9 cellular contexts compared by ENCODE assay signal in the genomic region with DNA sequence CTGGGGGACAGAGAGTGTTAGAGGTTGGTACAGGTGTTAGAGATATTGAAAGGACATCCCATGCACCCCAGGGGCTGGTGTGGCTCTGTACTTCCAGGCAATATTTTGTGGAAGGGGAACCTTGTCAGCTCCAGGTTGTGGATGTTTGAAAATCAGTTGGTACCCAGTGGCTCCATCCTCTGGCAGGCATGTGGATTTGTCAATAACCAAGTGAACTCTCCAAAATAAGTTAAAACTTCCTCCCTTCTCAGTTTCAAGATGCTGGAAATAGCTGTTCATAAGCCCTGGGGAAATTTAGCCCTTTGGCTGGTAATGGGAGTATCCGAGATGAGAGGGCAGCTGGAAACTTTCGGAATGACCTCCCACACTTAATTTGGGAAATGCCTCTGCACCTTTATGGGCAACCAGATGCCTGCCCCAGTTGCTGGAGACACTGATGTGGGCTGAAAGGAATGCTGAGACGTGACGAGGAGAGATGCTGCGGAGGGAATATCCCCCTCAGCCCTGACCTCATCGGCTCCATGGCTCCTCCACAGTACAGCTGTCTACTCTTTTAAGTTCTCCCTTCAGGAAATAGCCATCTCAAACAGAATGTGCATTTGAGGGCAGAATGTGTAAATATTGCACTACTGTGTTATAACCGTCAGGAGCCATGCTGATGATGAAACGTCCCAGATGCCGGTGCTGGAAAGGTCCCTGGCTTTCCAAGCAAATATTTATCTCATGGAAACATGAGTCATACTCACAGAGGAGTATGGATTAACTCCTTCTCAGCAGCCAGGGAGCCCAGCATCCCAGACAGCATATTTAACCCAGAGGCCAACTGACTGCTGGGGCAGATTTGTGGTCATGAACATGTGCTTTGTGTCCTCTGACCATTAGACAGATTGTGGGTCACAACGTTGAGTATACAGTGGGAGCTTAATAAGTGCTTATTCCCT. TPM values are rescaled to one million over a fixed set of nuclear protein-coding genes. Genes with fewer than 3 reads are reported as not detected.
DNase-seq lines count a peak whose midpoint lies in the region; ATAC-seq and TF ChIP-seq lines count a peak whose summit lies in the region.
"Had no signal": no experiment of that assay in that cellular context is flagged by ENCODE, and none has a peak within 500 bp of the region (broad histone marks: within the 10 kb centered on the region; RNA-seq: fewer than 3 reads in every experiment).

No MANE protein-coding gene starts in this region.

- 18 to 25% methylated on average over 2 to 3 of the region's 10 CpGs for WGBS in gastroesophageal sphincter (ENCODE audit: low coverage in 1 of 2), 2 donors

- peak; percentile 23 for TF ChIP-seq EP300 in gastroesophageal sphincter (IDR thresholded peaks at IDR 0.05)

- ATAC-seq in gastroesophageal sphincter (peak; percentile 86), HG03457 (IDR thresholded peaks at IDR 0.05; ENCODE audit: unreplicated experiment) (no peak)

- H3K27ac ChIP-seq in gastroesophageal sphincter, result peak overlapping the region; percentile 79 to 91 (median 86)

- H3K4me1 ChIP-seq in gastroesophageal sphincter, result peaks cover 13 to 48% (median 18%) of the 10 kb centered on the region in 3 donors

- H3K36me3 ChIP-seq in gastroesophageal sphincter, result peaks cover 0 to 28% of the 10 kb centered on the region in 2 donors

- no peak for TF ChIP-seq POLR2A in gastroesophageal sphincter (IDR thresholded peaks at IDR 0.05)

- no peaks in the 10 kb centered on the region for H3K27me3 ChIP-seq in gastroesophageal sphincter

- DNase-seq in GM04504 (ENCODE audit: low read depth) (peak; percentile 96), SHP77 treated with DMSO at 0.1 percent for 48 hours (lab: John Stamatoyannopoulos, UW) (peak; percentile 85), retinal pigment epithelial cell (ENCODE audit: low read depth) (peak; percentile 92), DMS79 treated with DMSO at 0.1 percent for 48 hours (lab: John Stamatoyannopoulos, UW) (no peak), DMS79 (lab: John Stamatoyannopoulos, UW) (no peak), medulla oblongata (ENCODE audit: extremely low spot score) (no peak)
- DNase-seq: activated T-cell treated with anti-CD3 and anti-CD28 coated beads for 4 hours had no signal

- TF ChIP-seq CTCF in gastroesophageal sphincter (IDR thresholded peaks at IDR 0.05), result peak in 3 of 4 experiments; percentile 35 to 63 (median 50)
- TF ChIP-seq CTCF in retinal pigment epithelial cell (conservative IDR thresholded peaks at IDR 0.05; ENCODE audit: low read depth, low read length), result peak; percentile 58

- H3K9me3 ChIP-seq in gastroesophageal sphincter, result no peaks in the 10 kb centered on the region

- H3K4me3 ChIP-seq in gastroesophageal sphincter, result no peak overlapping the region
- no peak overlapping the region for H3K4me3 ChIP-seq in retinal pigment epithelial cell (ENCODE audit: low read length)

RNA-seq across cellular contexts. Expression of gene TGFBI, which starts 29.5 kb away (rescaled TPM):
- total RNA-seq in gastroesophageal sphincter, result 100 to 1,000 TPM in 3 of 4 donors, 10 to 100 TPM in 1; 29.0 to 159 (median 112) TPM

Comparison
In these comparisons a context has a peak if more than half of its experiments do, and no peak if none do; other contexts are left out.
1. DNase-seq: peak in GM04504 (single experiment), SHP77 treated with DMSO at 0.1 percent for 48 hours (single experiment) and retinal pigment epithelial cell (single experiment); none in DMS79 treated with DMSO at 0.1 percent for 48 hours (single experiment), DMS79 (single experiment) and medulla oblongata (single experiment).